1 cellular context compared by ENCODE assay signal in genomic region chr7:105769951-105770628, GRCh38.
TF ChIP-seq lines count a peak whose summit lies in the region.

No MANE protein-coding gene starts in this region.

TF ChIP-seq in GM23338, 12 proteins besides CTCF, POLR2A, EP300 and RAD21 (continued from another document):
- TF ChIP-seq, protein P1, sequence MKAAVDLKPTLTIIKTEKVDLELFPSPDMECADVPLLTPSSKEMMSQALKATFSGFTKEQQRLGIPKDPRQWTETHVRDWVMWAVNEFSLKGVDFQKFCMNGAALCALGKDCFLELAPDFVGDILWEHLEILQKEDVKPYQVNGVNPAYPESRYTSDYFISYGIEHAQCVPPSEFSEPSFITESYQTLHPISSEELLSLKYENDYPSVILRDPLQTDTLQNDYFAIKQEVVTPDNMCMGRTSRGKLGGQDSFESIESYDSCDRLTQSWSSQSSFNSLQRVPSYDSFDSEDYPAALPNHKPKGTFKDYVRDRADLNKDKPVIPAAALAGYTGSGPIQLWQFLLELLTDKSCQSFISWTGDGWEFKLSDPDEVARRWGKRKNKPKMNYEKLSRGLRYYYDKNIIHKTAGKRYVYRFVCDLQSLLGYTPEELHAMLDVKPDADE (IDR thresholded peaks at IDR 0.05) = no peak
- TF ChIP-seq CREB1 (CRISPR knock-in tag; IDR thresholded peaks at IDR 0.05; ENCODE audit: low read depth) = no peak
- no peak for TF ChIP-seq JUNB (IDR thresholded peaks at IDR 0.05; ENCODE audit: unreplicated experiment)
- TF ChIP-seq STAT1 (IDR thresholded peaks at IDR 0.05; ENCODE audit: unreplicated experiment) = no peak
- TF ChIP-seq POLR2AphosphoS5 (IDR thresholded peaks at IDR 0.05; ENCODE audit: low read depth) = no peak
- no peak for TF ChIP-seq EZH2phosphoT487 (IDR thresholded peaks at IDR 0.05; ENCODE audit: unreplicated experiment)
- TF ChIP-seq, protein P2, sequence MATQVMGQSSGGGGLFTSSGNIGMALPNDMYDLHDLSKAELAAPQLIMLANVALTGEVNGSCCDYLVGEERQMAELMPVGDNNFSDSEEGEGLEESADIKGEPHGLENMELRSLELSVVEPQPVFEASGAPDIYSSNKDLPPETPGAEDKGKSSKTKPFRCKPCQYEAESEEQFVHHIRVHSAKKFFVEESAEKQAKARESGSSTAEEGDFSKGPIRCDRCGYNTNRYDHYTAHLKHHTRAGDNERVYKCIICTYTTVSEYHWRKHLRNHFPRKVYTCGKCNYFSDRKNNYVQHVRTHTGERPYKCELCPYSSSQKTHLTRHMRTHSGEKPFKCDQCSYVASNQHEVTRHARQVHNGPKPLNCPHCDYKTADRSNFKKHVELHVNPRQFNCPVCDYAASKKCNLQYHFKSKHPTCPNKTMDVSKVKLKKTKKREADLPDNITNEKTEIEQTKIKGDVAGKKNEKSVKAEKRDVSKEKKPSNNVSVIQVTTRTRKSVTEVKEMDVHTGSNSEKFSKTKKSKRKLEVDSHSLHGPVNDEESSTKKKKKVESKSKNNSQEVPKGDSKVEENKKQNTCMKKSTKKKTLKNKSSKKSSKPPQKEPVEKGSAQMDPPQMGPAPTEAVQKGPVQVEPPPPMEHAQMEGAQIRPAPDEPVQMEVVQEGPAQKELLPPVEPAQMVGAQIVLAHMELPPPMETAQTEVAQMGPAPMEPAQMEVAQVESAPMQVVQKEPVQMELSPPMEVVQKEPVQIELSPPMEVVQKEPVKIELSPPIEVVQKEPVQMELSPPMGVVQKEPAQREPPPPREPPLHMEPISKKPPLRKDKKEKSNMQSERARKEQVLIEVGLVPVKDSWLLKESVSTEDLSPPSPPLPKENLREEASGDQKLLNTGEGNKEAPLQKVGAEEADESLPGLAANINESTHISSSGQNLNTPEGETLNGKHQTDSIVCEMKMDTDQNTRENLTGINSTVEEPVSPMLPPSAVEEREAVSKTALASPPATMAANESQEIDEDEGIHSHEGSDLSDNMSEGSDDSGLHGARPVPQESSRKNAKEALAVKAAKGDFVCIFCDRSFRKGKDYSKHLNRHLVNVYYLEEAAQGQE (IDR thresholded peaks at IDR 0.05; ENCODE audit: unreplicated experiment) = no peak
- no peak for TF ChIP-seq EZH2 (IDR thresholded peaks at IDR 0.05; ENCODE audit: low read depth, unreplicated experiment)
